8 cellular contexts compared by ENCODE assay signal in genomic region chr16:27748868-27749546, GRCh38.
DNase-seq lines count a peak whose midpoint lies in the region; ATAC-seq and TF ChIP-seq lines count a peak whose summit lies in the region.

No MANE protein-coding gene starts in this region.

- no peaks in the 10 kb centered on the region for H3K36me3 ChIP-seq in SJSA1
- peaks cover 0 to 7% of the 10 kb centered on the region in 2 donors for H3K36me3 ChIP-seq in ascending aorta

- ATAC-seq in memory B cell (ENCODE audit: low read depth) (peak; percentile 55), GM19397 (IDR thresholded peaks at IDR 0.05; ENCODE audit: unreplicated experiment) (no peak), GM18505 (IDR thresholded peaks at IDR 0.05; ENCODE audit: unreplicated experiment) (no peak)

- no peaks in the 10 kb centered on the region for H3K27me3 Mint-ChIP-seq in memory B cell

- peaks cover 12% of the 10 kb centered on the region for H3K4me1 ChIP-seq in SJSA1 (replicated peaks)
- H3K4me1 ChIP-seq in ascending aorta, result peaks cover 0 to 3% of the 10 kb centered on the region in 2 donors

- H3K27ac ChIP-seq in SJSA1 (no peak overlapping the region), ascending aorta (no peak overlapping the region)

- no peaks in the 10 kb centered on the region for H3K9me3 Mint-ChIP-seq in memory B cell

- no peak overlapping the region for H3K27ac Mint-ChIP-seq in memory B cell

- H3K9me3 ChIP-seq in SJSA1 (replicated peaks) (no peaks in the 10 kb centered on the region), ascending aorta (no peaks in the 10 kb centered on the region)

- no peak overlapping the region for H3K4me3 Mint-ChIP-seq in memory B cell

- H3K36me3 Mint-ChIP-seq in memory B cell, result peaks cover 22% of the 10 kb centered on the region

- H3K4me3 ChIP-seq in HFF-Myc (replicated peaks; ENCODE audit: low read depth, low read length) (no peak overlapping the region), SJSA1 (no peak overlapping the region), ascending aorta (no peak overlapping the region)

- no peak for TF ChIP-seq POLR2A in GM18505 (IDR thresholded peaks at IDR 0.05; ENCODE audit: borderline replicate concordance, extremely low read depth, insufficient read depth, insufficient read length)

- DNase-seq in DMS153 treated with DMSO at 0.1 percent for 48 hours (lab: John Stamatoyannopoulos, UW; ENCODE audit: unreplicated experiment), result peak; percentile 18
- DNase-seq in HFF-Myc (ENCODE audit: extremely low read depth, low read depth), result peak; percentile 49
- DNase-seq in SJSA1 (ENCODE audit: low read depth in 1 of 2, low spot score in 2 of 2), result peak; percentile 45 to 66
- DNase-seq in cerebellum (ENCODE audit: low spot score), result peak; percentile 41
- peak in 1 of 2 donors; percentile 6 for DNase-seq in memory B cell (ENCODE audit: low spot score in 2 of 2)
- DNase-seq in ascending aorta (ENCODE audit: low spot score in 2 of 2), result no peak

- intact Hi-C loops in ascending aorta (cut with DNase I), result no loop called here

- TF ChIP-seq CTCF in HFF-Myc (IDR thresholded peaks at IDR 0.05; ENCODE audit: low read depth, low read length, missing control alignments), result peak; percentile 30
- no peak for TF ChIP-seq CTCF in ascending aorta (IDR thresholded peaks at IDR 0.05)

- H3K27me3 ChIP-seq in SJSA1 (replicated peaks) (no peaks in the 10 kb centered on the region), ascending aorta (no peaks in the 10 kb centered on the region)

- H3K4me1 Mint-ChIP-seq in memory B cell, result peaks cover 6% of the 10 kb centered on the region

Comparison
In these comparisons a context has a peak if more than half of its experiments do, and no peak if none do; other contexts are left out.
1. DNase-seq: peak in DMS153 treated with DMSO at 0.1 percent for 48 hours (single experiment), HFF-Myc (single experiment), SJSA1 (2 of 2) and cerebellum (single experiment); none in ascending aorta (0 of 2).